1 cellular context compared by ENCODE assay signal in the genomic region with DNA sequence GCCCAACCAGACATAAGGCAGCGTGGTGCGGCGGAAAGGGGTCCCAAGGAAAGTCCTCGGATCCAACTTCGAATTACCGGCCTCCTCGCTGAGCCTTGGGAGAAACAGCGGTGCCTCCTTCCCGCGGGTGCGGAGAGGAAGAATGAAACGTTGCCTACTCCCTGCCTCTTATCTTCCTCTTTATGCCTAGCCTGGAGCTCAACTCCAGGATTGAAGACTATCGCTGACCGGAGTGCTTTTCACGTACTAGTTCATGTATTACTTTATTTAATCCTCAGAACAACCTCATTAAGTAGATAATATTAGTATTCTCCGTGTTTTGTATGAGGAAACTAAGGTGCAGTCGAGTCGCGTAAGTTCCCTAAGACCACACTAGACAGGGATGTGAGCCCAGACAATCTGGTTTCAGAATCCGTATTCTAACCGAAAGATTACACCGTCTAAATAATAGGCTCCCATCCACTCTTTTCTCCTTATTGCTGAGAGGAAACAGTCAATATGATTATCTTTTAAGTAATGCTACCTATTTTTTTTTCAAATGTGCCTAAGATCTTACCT.
TF ChIP-seq lines count a peak whose summit lies in the region.

No MANE protein-coding gene starts in this region.

TF ChIP-seq in liver, 16 proteins besides CTCF, POLR2A, EP300 and RAD21 (continued from another document):
- TF ChIP-seq, protein P1, sequence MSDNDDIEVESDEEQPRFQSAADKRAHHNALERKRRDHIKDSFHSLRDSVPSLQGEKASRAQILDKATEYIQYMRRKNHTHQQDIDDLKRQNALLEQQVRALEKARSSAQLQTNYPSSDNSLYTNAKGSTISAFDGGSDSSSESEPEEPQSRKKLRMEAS (IDR thresholded peaks at IDR 0.05): no peak
- TF ChIP-seq SP1 (IDR thresholded peaks at IDR 0.05) (no peak), RXRA (IDR thresholded peaks at IDR 0.05) (no peak), YY1 (IDR thresholded peaks at IDR 0.05) (no peak), HNF4A (conservative IDR thresholded peaks at IDR 0.05) (no peak), HNF4G (IDR thresholded peaks at IDR 0.05) (no peak), GABPA (IDR thresholded peaks at IDR 0.05 in 1 of 2, conservative IDR thresholded peaks at IDR 0.05 in 1 of 2) (no peak)
- TF ChIP-seq, protein P2, sequence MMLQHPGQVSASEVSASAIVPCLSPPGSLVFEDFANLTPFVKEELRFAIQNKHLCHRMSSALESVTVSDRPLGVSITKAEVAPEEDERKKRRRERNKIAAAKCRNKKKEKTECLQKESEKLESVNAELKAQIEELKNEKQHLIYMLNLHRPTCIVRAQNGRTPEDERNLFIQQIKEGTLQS (IDR thresholded peaks at IDR 0.05): no peak
